Comparison of ENCODE assay signal across 23 cellular contexts in the genomic region with DNA sequence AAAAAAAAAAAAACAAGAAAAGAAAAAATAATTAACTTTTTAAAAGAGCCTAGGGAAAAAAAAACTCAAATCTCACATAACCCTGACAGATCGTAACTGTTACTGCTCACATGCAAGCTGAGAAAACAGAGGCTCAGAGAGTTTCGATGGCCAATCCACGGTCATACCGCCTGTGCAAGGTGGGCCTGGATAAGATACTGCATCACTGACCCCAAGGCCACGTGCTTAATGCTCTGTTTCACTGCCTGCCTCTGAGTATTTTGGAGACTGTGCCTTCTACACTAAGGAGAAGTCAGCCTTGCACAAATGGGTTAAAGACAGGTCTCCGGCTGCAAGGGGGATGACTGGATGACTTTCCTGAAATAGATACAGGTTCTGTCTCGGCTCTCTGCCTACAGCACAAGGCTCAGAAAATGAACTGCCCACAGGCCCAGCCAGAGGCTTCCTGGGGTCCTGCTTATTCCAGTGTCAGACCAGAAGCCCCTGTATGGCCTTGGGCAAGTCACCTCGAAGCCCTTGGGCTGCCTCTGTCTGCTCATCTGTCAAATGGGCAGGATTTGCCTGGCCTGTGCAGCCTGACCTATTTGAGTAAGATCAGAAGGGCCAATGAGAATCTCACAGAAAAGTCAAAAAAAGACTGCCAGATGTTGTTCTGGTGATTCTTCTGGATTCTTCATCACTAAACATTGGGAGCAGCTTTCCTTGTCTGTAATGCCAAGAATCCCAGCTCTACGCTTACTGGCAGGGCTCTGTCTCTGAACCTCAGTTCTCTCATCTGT. TPM values are rescaled to one million over a fixed set of nuclear protein-coding genes. Genes with fewer than 3 reads are reported as not detected.
"Had no signal": no experiment of that assay in that cellular context is flagged by ENCODE, and none has a peak within 500 bp of the region (broad histone marks: within the 10 kb centered on the region; RNA-seq: fewer than 3 reads in every experiment).

No MANE protein-coding gene starts in this region.

- H3K27ac Mint-ChIP-seq: activated CD4-positive, alpha-beta T cell treated with anti-CD3 and anti-CD28 coated beads for 36 hours; activated CD8-positive, alpha-beta T cell treated with anti-CD3 and anti-CD28 coated beads for 36 hours; activated naive CD4-positive, alpha-beta T cell treated with anti-CD3 and anti-CD28 coated beads, Interleukin-2, amount 50 U/mL, for 24 hours; activated T-cell treated with anti-CD3 and anti-CD28 coated beads, Interleukin-2, amount 50 U/mL, for 24 hours; activated T-helper 1 cell treated with anti-CD3 and anti-CD28 coated beads, Interleukin-12 subunit alpha, Interleukin-12 subunit beta, Interleukin-2, Interleukin-4 antibody, amounts not matched to agents 30 ng/mL and 10 ng/mL and 1 ng/mL, durations not matched to agents 14 hours and 24 hours and 36 hours; T-helper 17 cell had no signal

- H3K9me3 Mint-ChIP-seq: activated CD8-positive, alpha-beta T cell treated with anti-CD3 and anti-CD28 coated beads for 36 hours; activated naive CD4-positive, alpha-beta T cell treated with anti-CD3 and anti-CD28 coated beads, Interleukin-2, amount 50 U/mL, for 24 hours; activated T-cell treated with anti-CD3 and anti-CD28 coated beads, Interleukin-2, amount 50 U/mL, for 24 hours; activated T-helper 1 cell treated with anti-CD3 and anti-CD28 coated beads, Interleukin-12 subunit alpha, Interleukin-12 subunit beta, Interleukin-2, Interleukin-4 antibody, amounts not matched to agents 30 ng/mL and 10 ng/mL and 1 ng/mL, durations not matched to agents 14 hours and 24 hours and 36 hours; central memory CD8-positive, alpha-beta T cell had no signal

- DNase-seq: activated CD4-positive, alpha-beta T cell treated with anti-CD3 and anti-CD28 coated beads for 36 hours; activated CD4-positive, alpha-beta T cell treated with anti-CD3 and anti-CD28 coated beads, Interleukin-2, amount 50 U/mL, for 1 hour; activated CD8-positive, alpha-beta memory T cell treated with anti-CD3 and anti-CD28 coated beads, Interleukin-2, amount 50 U/mL, for 48 hours; activated CD8-positive, alpha-beta T cell treated with anti-CD3 and anti-CD28 coated beads for 36 hours; activated effector memory CD4-positive, alpha-beta T cell treated with Interleukin-2 at 50 U/mL for 16 hours; activated naive CD4-positive, alpha-beta T cell; activated T-cell treated with anti-CD3 and anti-CD28 coated beads, Interleukin-2, amount 50 U/mL, for 24 hours; NCI-H1092; NCI-H1694; NCI-H2029; NCI-H2107; PC-3; SHP77 treated with DMSO at 0.1 percent for 48 hours; T-helper 17 cell; T-helper 9 cell had no signal

- H3K36me3 Mint-ChIP-seq: activated naive CD4-positive, alpha-beta T cell treated with anti-CD3 and anti-CD28 coated beads, Interleukin-2, amount 50 U/mL, for 24 hours had no signal

- H3K4me3 Mint-ChIP-seq: activated CD4-positive, alpha-beta T cell treated with anti-CD3 and anti-CD28 coated beads for 36 hours; activated CD8-positive, alpha-beta T cell treated with anti-CD3 and anti-CD28 coated beads for 36 hours; activated naive CD4-positive, alpha-beta T cell treated with anti-CD3 and anti-CD28 coated beads, Interleukin-2, amount 50 U/mL, for 24 hours; activated T-cell treated with anti-CD3 and anti-CD28 coated beads, Interleukin-2, amount 50 U/mL, for 24 hours; activated T-helper 1 cell treated with anti-CD3 and anti-CD28 coated beads, Interleukin-12 subunit alpha, Interleukin-12 subunit beta, Interleukin-2, Interleukin-4 antibody, amounts not matched to agents 30 ng/mL and 10 ng/mL and 1 ng/mL, durations not matched to agents 14 hours and 24 hours and 36 hours; central memory CD8-positive, alpha-beta T cell; T-helper 17 cell had no signal

- H3K27me3 Mint-ChIP-seq: activated CD4-positive, alpha-beta T cell treated with anti-CD3 and anti-CD28 coated beads for 36 hours; activated naive CD4-positive, alpha-beta T cell treated with anti-CD3 and anti-CD28 coated beads, Interleukin-2, amount 50 U/mL, for 24 hours had no signal

- H3K4me1 Mint-ChIP-seq: activated CD4-positive, alpha-beta T cell treated with anti-CD3 and anti-CD28 coated beads for 36 hours; activated naive CD4-positive, alpha-beta T cell treated with anti-CD3 and anti-CD28 coated beads, Interleukin-2, amount 50 U/mL, for 24 hours; central memory CD8-positive, alpha-beta T cell; T-helper 17 cell had no signal

- ATAC-seq: activated CD4-positive, alpha-beta T cell treated with anti-CD3 and anti-CD28 coated beads for 36 hours; activated CD8-positive, alpha-beta T cell treated with anti-CD3 and anti-CD28 coated beads for 36 hours; PC-3; T-helper 17 cell had no signal

- H3K27ac ChIP-seq: KMS-11, VCaP had no signal

RNA-seq across cellular contexts. Expression of gene CNGB1, which starts 25.8 kb away (rescaled TPM):
- total RNA-seq: activated CD4-positive, alpha-beta T cell treated with anti-CD3 and anti-CD28 coated beads for 36 hours; activated CD8-positive, alpha-beta T cell treated with anti-CD3 and anti-CD28 coated beads for 36 hours; activated T-helper 1 cell treated with anti-CD3 and anti-CD28 coated beads, Interleukin-12 subunit alpha, Interleukin-12 subunit beta, Interleukin-2, Interleukin-4 antibody, amounts not matched to agents 30 ng/mL and 10 ng/mL and 1 ng/mL, durations not matched to agents 14 hours and 24 hours and 36 hours; aorta; MCF 10A; SK-MEL-5; T-helper 17 cell had no signal
- polyA plus RNA-seq: aorta had no signal
